Comparison of ENCODE assay signal across 1 cellular context in genomic region chr6:28587011-28587745, GRCh38.
A peak's percentile ranks its signal among the peaks of the same experiment; 100 is the strongest.
TF ChIP-seq lines count a peak whose summit lies in the region.

No MANE protein-coding gene starts in this region.

TF ChIP-seq in HEK293, 187 proteins besides CTCF, POLR2A, EP300 and RAD21 (continued from another document and continues in another):
- TF ChIP-seq ZSCAN18 (tag by site-specific recombination; IDR thresholded peaks at IDR 0.05) (no peak), ZNF175 (tag by site-specific recombination; IDR thresholded peaks at IDR 0.05) (no peak), HOXD13 (CRISPR knock-in tag; IDR thresholded peaks at IDR 0.05; ENCODE audit: borderline replicate concordance) (0 out of 2 replicates have a peak, but pooled peaks have one; percentile 34), ZNF155 (tag by site-specific recombination; IDR thresholded peaks at IDR 0.05) (no peak), SCRT1 (tag by site-specific recombination; IDR thresholded peaks at IDR 0.05; ENCODE audit: borderline replicate concordance) (no peak), ZNF132 (tag by site-specific recombination; IDR thresholded peaks at IDR 0.05; ENCODE audit: borderline replicate concordance) (no peak), ZNF704 (tag by site-specific recombination; IDR thresholded peaks at IDR 0.05) (no peak), ZNF549 (tag by site-specific recombination; IDR thresholded peaks at IDR 0.05) (no peak), ZNF596 (tag by site-specific recombination; IDR thresholded peaks at IDR 0.05) (no peak), KLF7 (tag by site-specific recombination; IDR thresholded peaks at IDR 0.05; ENCODE audit: borderline replicate concordance) (0 out of 2 replicates have a peak, but pooled peaks have one; percentile 24), ZNF138 (tag by site-specific recombination; IDR thresholded peaks at IDR 0.05; ENCODE audit: borderline replicate concordance) (no peak), KLF10 (tag by site-specific recombination; IDR thresholded peaks at IDR 0.05) (peak; percentile 83; the same call in 1 of the 2 replicates), RBAK (tag by site-specific recombination; IDR thresholded peaks at IDR 0.05) (peak; percentile 97), ZNF654 (tag by site-specific recombination; IDR thresholded peaks at IDR 0.05; ENCODE audit: low read depth) (no peak), ZNF157 (tag by site-specific recombination; IDR thresholded peaks at IDR 0.05) (no peak), ZNF571 (tag by site-specific recombination; IDR thresholded peaks at IDR 0.05) (no peak), ZNF423 (tag by site-specific recombination; IDR thresholded peaks at IDR 0.05) (no peak), ZNF792 (tag by site-specific recombination; IDR thresholded peaks at IDR 0.05) (no peak), TRIM28 (IDR thresholded peaks at IDR 0.05; ENCODE audit: borderline replicate concordance, low read length) (peak; percentile 95), ZFP41 (tag by site-specific recombination; IDR thresholded peaks at IDR 0.05; ENCODE audit: borderline replicate concordance) (no peak), SETDB1 (IDR thresholded peaks at IDR 0.05; ENCODE audit: insufficient read length, low read length) (no peak), BCL6B (tag by site-specific recombination; IDR thresholded peaks at IDR 0.05) (no peak), ZNF335 (tag by site-specific recombination; conservative IDR thresholded peaks at IDR 0.05) (peak; percentile 68), ZNF184 (tag by site-specific recombination; IDR thresholded peaks at IDR 0.05) (no peak), ZNF610 (tag by site-specific recombination; IDR thresholded peaks at IDR 0.05; ENCODE audit: borderline replicate concordance) (peak; percentile 28; the same call in 1 of the 2 replicates), GLIS1 (tag by site-specific recombination; IDR thresholded peaks at IDR 0.05) (0 out of 2 replicates have a peak, but pooled peaks have one; percentile 22), SP3 (tag by site-specific recombination; IDR thresholded peaks at IDR 0.05) (peak; percentile 58), ZNF785 (tag by site-specific recombination; IDR thresholded peaks at IDR 0.05) (no peak), ZNF629 (tag by site-specific recombination; IDR thresholded peaks at IDR 0.05) (peak; percentile 85), ZNF362 (tag by site-specific recombination; IDR thresholded peaks at IDR 0.05) (no peak), KLF9 (tag by site-specific recombination; IDR thresholded peaks at IDR 0.05; ENCODE audit: low read depth) (peak; percentile 60)
- TF ChIP-seq, protein P1, sequence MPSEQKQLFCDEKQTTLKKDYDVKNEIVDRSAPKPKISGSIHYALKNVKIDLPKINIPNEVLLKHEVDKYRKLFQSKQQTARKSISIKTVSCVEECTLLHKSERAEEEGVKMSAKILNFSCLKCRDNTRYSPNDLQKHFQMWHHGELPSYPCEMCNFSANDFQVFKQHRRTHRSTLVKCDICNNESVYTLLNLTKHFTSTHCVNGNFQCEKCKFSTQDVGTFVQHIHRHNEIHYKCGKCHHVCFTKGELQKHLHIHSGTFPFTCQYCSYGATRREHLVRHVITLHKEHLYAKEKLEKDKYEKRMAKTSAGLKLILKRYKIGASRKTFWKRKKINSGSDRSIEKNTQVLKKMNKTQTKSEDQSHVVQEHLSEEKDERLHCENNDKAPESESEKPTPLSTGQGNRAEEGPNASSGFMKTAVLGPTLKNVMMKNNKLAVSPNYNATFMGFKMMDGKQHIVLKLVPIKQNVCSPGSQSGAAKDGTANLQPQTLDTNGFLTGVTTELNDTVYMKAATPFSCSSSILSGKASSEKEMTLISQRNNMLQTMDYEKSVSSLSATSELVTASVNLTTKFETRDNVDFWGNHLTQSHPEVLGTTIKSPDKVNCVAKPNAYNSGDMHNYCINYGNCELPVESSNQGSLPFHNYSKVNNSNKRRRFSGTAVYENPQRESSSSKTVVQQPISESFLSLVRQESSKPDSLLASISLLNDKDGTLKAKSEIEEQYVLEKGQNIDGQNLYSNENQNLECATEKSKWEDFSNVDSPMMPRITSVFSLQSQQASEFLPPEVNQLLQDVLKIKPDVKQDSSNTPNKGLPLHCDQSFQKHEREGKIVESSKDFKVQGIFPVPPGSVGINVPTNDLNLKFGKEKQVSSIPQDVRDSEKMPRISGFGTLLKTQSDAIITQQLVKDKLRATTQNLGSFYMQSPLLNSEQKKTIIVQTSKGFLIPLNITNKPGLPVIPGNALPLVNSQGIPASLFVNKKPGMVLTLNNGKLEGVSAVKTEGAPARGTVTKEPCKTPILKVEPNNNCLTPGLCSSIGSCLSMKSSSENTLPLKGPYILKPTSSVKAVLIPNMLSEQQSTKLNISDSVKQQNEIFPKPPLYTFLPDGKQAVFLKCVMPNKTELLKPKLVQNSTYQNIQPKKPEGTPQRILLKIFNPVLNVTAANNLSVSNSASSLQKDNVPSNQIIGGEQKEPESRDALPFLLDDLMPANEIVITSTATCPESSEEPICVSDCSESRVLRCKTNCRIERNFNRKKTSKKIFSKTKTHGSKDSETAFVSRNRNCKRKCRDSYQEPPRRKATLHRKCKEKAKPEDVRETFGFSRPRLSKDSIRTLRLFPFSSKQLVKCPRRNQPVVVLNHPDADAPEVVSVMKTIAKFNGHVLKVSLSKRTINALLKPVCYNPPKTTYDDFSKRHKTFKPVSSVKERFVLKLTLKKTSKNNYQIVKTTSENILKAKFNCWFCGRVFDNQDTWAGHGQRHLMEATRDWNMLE (tag by site-specific recombination; conservative IDR thresholded peaks at IDR 0.05; ENCODE audit: low read depth): peak; percentile 79
- TF ChIP-seq, protein P2, sequence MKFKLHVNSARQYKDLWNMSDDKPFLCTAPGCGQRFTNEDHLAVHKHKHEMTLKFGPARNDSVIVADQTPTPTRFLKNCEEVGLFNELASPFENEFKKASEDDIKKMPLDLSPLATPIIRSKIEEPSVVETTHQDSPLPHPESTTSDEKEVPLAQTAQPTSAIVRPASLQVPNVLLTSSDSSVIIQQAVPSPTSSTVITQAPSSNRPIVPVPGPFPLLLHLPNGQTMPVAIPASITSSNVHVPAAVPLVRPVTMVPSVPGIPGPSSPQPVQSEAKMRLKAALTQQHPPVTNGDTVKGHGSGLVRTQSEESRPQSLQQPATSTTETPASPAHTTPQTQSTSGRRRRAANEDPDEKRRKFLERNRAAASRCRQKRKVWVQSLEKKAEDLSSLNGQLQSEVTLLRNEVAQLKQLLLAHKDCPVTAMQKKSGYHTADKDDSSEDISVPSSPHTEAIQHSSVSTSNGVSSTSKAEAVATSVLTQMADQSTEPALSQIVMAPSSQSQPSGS (tag by site-specific recombination; IDR thresholded peaks at IDR 0.05; ENCODE audit: low read depth): peak; percentile 27; the same call in 1 of the 2 replicates
- TF ChIP-seq, protein P3, sequence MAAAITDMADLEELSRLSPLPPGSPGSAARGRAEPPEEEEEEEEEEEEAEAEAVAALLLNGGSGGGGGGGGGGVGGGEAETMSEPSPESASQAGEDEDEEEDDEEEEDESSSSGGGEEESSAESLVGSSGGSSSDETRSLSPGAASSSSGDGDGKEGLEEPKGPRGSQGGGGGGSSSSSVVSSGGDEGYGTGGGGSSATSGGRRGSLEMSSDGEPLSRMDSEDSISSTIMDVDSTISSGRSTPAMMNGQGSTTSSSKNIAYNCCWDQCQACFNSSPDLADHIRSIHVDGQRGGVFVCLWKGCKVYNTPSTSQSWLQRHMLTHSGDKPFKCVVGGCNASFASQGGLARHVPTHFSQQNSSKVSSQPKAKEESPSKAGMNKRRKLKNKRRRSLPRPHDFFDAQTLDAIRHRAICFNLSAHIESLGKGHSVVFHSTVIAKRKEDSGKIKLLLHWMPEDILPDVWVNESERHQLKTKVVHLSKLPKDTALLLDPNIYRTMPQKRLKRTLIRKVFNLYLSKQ (tag by site-specific recombination; IDR thresholded peaks at IDR 0.05; ENCODE audit: borderline replicate concordance): no peak
- TF ChIP-seq, protein P4, sequence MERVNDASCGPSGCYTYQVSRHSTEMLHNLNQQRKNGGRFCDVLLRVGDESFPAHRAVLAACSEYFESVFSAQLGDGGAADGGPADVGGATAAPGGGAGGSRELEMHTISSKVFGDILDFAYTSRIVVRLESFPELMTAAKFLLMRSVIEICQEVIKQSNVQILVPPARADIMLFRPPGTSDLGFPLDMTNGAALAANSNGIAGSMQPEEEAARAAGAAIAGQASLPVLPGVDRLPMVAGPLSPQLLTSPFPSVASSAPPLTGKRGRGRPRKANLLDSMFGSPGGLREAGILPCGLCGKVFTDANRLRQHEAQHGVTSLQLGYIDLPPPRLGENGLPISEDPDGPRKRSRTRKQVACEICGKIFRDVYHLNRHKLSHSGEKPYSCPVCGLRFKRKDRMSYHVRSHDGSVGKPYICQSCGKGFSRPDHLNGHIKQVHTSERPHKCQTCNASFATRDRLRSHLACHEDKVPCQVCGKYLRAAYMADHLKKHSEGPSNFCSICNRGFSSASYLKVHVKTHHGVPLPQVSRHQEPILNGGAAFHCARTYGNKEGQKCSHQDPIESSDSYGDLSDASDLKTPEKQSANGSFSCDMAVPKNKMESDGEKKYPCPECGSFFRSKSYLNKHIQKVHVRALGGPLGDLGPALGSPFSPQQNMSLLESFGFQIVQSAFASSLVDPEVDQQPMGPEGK (tag by site-specific recombination; IDR thresholded peaks at IDR 0.05): peak; percentile 48; the same call in 1 of the 2 replicates
- TF ChIP-seq, protein P5, sequence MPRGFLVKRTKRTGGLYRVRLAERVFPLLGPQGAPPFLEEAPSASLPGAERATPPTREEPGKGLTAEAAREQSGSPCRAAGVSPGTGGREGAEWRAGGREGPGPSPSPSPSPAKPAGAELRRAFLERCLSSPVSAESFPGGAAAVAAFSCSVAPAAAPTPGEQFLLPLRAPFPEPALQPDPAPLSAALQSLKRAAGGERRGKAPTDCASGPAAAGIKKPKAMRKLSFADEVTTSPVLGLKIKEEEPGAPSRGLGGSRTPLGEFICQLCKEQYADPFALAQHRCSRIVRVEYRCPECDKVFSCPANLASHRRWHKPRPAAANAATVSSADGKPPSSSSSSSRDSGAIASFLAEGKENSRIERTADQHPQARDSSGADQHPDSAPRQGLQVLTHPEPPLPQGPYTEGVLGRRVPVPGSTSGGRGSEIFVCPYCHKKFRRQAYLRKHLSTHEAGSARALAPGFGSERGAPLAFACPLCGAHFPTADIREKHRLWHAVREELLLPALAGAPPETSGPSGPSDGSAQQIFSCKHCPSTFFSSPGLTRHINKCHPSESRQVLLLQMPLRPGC (tag by site-specific recombination; IDR thresholded peaks at IDR 0.05): peak; percentile 28; the same call in 1 of the 2 replicates
- TF ChIP-seq, protein P6, sequence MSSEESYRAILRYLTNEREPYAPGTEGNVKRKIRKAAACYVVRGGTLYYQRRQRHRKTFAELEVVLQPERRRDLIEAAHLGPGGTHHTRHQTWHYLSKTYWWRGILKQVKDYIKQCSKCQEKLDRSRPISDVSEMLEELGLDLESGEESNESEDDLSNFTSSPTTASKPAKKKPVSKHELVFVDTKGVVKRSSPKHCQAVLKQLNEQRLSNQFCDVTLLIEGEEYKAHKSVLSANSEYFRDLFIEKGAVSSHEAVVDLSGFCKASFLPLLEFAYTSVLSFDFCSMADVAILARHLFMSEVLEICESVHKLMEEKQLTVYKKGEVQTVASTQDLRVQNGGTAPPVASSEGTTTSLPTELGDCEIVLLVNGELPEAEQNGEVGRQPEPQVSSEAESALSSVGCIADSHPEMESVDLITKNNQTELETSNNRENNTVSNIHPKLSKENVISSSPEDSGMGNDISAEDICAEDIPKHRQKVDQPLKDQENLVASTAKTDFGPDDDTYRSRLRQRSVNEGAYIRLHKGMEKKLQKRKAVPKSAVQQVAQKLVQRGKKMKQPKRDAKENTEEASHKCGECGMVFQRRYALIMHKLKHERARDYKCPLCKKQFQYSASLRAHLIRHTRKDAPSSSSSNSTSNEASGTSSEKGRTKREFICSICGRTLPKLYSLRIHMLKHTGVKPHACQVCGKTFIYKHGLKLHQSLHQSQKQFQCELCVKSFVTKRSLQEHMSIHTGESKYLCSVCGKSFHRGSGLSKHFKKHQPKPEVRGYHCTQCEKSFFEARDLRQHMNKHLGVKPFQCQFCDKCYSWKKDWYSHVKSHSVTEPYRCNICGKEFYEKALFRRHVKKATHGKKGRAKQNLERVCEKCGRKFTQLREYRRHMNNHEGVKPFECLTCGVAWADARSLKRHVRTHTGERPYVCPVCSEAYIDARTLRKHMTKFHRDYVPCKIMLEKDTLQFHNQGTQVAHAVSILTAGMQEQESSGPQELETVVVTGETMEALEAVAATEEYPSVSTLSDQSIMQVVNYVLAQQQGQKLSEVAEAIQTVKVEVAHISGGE (tag by site-specific recombination; conservative IDR thresholded peaks at IDR 0.05; ENCODE audit: low read depth): peak; percentile 98
